Comparison of ENCODE assay signal across 1 cellular context in the genomic region with DNA sequence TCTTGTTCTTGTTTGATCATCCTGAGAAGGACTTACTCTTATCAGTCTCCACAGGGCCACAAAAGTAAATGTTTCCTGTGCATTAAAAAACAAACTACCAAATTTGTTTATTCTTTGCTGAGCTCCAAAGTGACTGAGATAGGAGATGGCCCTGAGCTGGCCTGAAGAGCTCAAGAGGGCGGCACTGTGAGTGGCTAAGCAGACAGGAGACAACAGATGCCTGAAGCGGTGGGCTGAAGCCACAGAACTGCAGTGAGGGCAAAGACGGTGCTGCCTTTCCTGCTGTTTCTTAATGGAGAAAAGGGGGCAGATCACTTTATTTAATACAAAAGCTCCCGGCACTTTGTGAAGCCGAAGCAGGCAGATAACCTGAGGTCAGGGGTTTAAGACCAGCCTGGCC.
TF ChIP-seq lines count a peak whose summit lies in the region.

No MANE protein-coding gene starts in this region.

TF ChIP-seq in SK-N-SH treated with all-trans-retinoic acid at 6 μM for 48 hours, 23 proteins besides CTCF, POLR2A, EP300 and RAD21 (continued from another document):
- TF ChIP-seq, protein P1, sequence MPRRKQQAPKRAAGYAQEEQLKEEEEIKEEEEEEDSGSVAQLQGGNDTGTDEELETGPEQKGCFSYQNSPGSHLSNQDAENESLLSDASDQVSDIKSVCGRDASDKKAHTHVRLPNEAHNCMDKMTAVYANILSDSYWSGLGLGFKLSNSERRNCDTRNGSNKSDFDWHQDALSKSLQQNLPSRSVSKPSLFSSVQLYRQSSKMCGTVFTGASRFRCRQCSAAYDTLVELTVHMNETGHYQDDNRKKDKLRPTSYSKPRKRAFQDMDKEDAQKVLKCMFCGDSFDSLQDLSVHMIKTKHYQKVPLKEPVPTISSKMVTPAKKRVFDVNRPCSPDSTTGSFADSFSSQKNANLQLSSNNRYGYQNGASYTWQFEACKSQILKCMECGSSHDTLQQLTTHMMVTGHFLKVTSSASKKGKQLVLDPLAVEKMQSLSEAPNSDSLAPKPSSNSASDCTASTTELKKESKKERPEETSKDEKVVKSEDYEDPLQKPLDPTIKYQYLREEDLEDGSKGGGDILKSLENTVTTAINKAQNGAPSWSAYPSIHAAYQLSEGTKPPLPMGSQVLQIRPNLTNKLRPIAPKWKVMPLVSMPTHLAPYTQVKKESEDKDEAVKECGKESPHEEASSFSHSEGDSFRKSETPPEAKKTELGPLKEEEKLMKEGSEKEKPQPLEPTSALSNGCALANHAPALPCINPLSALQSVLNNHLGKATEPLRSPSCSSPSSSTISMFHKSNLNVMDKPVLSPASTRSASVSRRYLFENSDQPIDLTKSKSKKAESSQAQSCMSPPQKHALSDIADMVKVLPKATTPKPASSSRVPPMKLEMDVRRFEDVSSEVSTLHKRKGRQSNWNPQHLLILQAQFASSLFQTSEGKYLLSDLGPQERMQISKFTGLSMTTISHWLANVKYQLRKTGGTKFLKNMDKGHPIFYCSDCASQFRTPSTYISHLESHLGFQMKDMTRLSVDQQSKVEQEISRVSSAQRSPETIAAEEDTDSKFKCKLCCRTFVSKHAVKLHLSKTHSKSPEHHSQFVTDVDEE (CRISPR knock-in tag; IDR thresholded peaks at IDR 0.05) = no peak
- TF ChIP-seq, protein P2, sequence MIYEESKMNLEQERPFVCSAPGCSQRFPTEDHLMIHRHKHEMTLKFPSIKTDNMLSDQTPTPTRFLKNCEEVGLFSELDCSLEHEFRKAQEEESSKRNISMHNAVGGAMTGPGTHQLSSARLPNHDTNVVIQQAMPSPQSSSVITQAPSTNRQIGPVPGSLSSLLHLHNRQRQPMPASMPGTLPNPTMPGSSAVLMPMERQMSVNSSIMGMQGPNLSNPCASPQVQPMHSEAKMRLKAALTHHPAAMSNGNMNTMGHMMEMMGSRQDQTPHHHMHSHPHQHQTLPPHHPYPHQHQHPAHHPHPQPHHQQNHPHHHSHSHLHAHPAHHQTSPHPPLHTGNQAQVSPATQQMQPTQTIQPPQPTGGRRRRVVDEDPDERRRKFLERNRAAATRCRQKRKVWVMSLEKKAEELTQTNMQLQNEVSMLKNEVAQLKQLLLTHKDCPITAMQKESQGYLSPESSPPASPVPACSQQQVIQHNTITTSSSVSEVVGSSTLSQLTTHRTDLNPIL (CRISPR knock-in tag; IDR thresholded peaks at IDR 0.05; ENCODE audit: low read depth) = no peak
- TF ChIP-seq, protein P3, sequence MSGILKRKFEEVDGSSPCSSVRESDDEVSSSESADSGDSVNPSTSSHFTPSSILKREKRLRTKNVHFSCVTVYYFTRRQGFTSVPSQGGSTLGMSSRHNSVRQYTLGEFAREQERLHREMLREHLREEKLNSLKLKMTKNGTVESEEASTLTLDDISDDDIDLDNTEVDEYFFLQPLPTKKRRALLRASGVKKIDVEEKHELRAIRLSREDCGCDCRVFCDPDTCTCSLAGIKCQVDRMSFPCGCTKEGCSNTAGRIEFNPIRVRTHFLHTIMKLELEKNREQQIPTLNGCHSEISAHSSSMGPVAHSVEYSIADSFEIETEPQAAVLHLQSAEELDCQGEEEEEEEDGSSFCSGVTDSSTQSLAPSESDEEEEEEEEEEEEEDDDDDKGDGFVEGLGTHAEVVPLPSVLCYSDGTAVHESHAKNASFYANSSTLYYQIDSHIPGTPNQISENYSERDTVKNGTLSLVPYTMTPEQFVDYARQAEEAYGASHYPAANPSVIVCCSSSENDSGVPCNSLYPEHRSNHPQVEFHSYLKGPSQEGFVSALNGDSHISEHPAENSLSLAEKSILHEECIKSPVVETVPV (CRISPR knock-in tag; IDR thresholded peaks at IDR 0.05) = no peak
- no peak for TF ChIP-seq ZFP3 (CRISPR knock-in tag; IDR thresholded peaks at IDR 0.05)
- no peak for TF ChIP-seq BACH2 (CRISPR knock-in tag; IDR thresholded peaks at IDR 0.05; ENCODE audit: borderline replicate concordance)
- TF ChIP-seq RARB (CRISPR knock-in tag; IDR thresholded peaks at IDR 0.05) = no peak
- no peak for TF ChIP-seq OSR1 (CRISPR knock-in tag; IDR thresholded peaks at IDR 0.05)
- no peak for TF ChIP-seq ZFP30 (CRISPR knock-in tag; IDR thresholded peaks at IDR 0.05)
- TF ChIP-seq CSDC2 (CRISPR knock-in tag; IDR thresholded peaks at IDR 0.05) = no peak
- TF ChIP-seq SNAI2 (CRISPR knock-in tag; IDR thresholded peaks at IDR 0.05) = no peak
- TF ChIP-seq ZC3H10 (CRISPR knock-in tag; IDR thresholded peaks at IDR 0.05) = no peak
- no peak for TF ChIP-seq PPARA (CRISPR knock-in tag; IDR thresholded peaks at IDR 0.05; ENCODE audit: borderline replicate concordance)
- TF ChIP-seq, protein P4, sequence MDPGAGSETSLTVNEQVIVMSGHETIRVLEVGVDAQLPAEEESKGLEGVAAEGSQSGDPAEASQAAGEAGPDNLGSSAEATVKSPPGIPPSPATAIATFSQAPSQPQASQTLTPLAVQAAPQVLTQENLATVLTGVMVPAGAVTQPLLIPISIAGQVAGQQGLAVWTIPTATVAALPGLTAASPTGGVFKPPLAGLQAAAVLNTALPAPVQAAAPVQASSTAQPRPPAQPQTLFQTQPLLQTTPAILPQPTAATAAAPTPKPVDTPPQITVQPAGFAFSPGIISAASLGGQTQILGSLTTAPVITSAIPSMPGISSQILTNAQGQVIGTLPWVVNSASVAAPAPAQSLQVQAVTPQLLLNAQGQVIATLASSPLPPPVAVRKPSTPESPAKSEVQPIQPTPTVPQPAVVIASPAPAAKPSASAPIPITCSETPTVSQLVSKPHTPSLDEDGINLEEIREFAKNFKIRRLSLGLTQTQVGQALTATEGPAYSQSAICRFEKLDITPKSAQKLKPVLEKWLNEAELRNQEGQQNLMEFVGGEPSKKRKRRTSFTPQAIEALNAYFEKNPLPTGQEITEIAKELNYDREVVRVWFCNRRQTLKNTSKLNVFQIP (CRISPR knock-in tag; IDR thresholded peaks at IDR 0.05; ENCODE audit: borderline replicate concordance, low read depth) = no peak
